Comparison of ENCODE assay signal across 1 cellular context in the genomic region with DNA sequence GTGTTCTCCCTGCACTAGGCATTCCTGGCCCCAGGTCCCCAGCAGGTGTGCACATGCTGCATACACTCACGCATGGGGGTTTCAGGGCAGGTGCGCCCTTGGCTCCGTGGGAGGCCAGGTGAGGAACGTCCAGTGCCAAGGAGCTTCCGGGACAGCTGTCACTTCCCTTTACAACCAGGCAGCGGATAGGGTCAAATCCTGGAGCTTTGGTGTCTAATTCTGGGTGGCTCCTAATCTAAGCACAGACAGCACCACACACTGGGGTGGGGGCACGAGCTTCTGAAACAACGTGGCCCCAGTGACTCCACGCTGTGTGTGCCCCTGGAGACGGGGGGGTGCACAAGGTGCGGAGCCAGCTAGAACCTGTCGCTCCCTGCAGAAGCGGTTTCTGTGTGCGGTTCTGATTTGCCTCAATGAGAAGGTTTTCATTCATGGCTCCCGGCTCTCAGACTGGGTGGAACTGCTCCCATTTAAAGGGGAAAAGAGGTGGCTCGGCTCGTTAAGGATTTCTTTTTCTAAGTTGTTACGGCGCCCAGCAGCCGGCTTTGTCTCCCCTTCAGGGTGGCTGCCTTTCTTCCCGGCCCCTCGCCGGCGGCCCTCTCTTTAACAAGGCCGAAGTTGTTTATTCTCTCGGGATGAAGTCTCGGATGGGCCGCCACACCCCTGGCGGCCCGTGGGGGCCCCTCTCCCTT.
TF ChIP-seq lines count a peak whose summit lies in the region.

No MANE protein-coding gene starts in this region.

TF ChIP-seq in WTC11, 78 proteins besides CTCF, POLR2A, EP300 and RAD21 (continued from another document):
- TF ChIP-seq, protein P1, sequence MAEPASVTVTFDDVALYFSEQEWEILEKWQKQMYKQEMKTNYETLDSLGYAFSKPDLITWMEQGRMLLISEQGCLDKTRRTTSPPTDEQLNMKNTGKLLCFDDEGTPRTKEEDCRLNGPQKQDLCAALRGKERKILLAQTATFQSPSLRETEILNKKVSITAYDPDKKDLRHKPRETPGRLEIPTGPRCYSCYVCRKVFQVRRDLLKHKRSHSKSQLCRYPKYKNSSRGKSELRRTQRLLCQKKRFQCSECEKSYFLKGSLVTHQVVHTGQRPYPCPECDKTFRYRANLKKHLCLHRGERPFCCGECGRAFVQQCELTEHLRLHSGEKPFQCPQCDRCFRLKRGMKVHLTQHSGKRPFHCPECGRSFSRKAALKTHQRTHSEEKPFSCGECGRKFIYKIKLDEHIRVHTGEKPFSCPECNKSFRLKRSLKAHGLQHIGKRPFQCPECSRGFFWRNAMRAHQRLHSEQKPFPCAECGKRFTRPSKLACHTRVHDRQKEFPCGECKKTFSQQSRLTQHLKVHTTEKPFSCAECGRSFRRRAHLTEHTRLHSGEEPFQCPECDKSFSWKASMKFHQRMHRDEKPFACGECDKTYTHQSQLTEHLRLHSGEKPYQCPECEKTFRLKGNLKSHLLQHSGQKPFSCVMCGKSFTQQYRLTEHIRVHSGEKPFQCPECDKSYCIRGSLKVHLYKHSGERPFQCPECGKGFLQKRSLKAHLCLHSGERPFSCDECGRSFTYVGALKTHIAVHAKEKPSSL (CRISPR knock-in tag; conservative IDR thresholded peaks at IDR 0.05), result no peak
- TF ChIP-seq TEAD1 (CRISPR knock-in tag; IDR thresholded peaks at IDR 0.05), result no peak
